ENCODE assay signal across 8 cellular contexts in the genomic region with DNA sequence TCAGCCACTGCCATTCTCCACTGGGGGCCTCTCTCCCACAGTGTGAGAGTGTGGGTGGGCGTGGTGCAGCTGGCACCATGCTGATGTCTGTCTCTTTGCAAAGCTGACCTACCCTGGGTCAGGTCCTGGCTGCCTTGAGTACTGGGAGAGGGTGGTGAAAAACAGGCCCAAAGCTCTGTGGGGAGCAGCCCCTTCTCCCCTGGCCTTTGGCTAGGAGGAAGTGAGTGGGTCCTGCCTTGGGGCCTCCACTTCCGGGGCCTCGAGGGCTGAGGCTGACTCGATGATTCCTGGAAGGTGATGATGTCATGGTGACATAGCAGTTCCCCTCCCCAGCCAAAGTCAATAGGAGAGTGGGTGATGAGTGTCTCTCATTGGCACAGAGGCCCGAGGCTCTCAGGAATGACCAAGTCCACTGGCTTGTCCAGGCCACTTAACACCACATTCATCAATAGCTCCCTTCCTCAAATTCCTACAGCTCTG. TPM values are rescaled to one million over a fixed set of nuclear protein-coding genes. Genes with fewer than 3 reads are reported as not detected.
DNase-seq lines count a peak whose midpoint lies in the region; ATAC-seq and TF ChIP-seq lines count a peak whose summit lies in the region.

No MANE protein-coding gene starts in this region.

- WGBS in stomach, 5 donors: 43 to 66% (median 54%) methylated on average over 3 to 5 of the region's 5 CpGs

- peaks cover under 1% of the 10 kb centered on the region for H3K36me3 Mint-ChIP-seq in activated naive CD4-positive, alpha-beta T cell treated with anti-CD3 and anti-CD28 coated beads, Interleukin-2, amount 10 ng/mL, durations not matched to agents 7 days and 5 days

- ATAC-seq in lower lobe of right lung (peak; percentile 59 to 82), HG03354 (IDR thresholded peaks at IDR 0.05; ENCODE audit: poor library complexity, severe bottlenecking, unreplicated experiment) (no peak)

- H3K9me3 ChIP-seq in lower lobe of right lung (no peaks in the 10 kb centered on the region), stomach (no peaks in the 10 kb centered on the region)

- peak overlapping the region; percentile 55 for H3K27ac Mint-ChIP-seq in activated naive CD4-positive, alpha-beta T cell treated with anti-CD3 and anti-CD28 coated beads, Interleukin-2, amount 10 ng/mL, durations not matched to agents 7 days and 5 days

- H3K27me3 ChIP-seq in lower lobe of right lung (ENCODE audit: low read depth) (no peaks in the 10 kb centered on the region), stomach (no peaks in the 10 kb centered on the region)

- no peak for TF ChIP-seq POLR2A in stomach (IDR thresholded peaks at IDR 0.05)

- H3K27me3 Mint-ChIP-seq in activated naive CD4-positive, alpha-beta T cell treated with anti-CD3 and anti-CD28 coated beads, Interleukin-2, amount 10 ng/mL, durations not matched to agents 7 days and 5 days: peaks cover 31% of the 10 kb centered on the region

- intact Hi-C loops in lower lobe of right lung (cut with DNase I) (no loop called here), stomach (cut with DNase I; ENCODE audit: low total_unique reads) (loop anchor here (10.0 kb wide), 2 partner anchors 107 to 257 kb away; a partner anchor contains a TSS)

- CTCF ChIA-PET in activated naive CD4-positive, alpha-beta T cell treated with anti-CD3 and anti-CD28 coated beads, Interleukin-2, amount 10 ng/mL, durations not matched to agents 7 days and 5 days (lab: Charles Lee): interaction anchor here (0.6 to 7.8 kb wide), 36 partner anchors 9 to 641 kb away, joined by 3 to 169 read pairs (median 7); a partner anchor contains a TSS

- peaks cover 4% of the 10 kb centered on the region for H3K9me3 Mint-ChIP-seq in activated naive CD4-positive, alpha-beta T cell treated with anti-CD3 and anti-CD28 coated beads, Interleukin-2, amount 10 ng/mL, durations not matched to agents 7 days and 5 days

- no peak overlapping the region for H3K4me3 ChIP-seq in lower lobe of right lung
- no peak overlapping the region for H3K4me3 ChIP-seq in stomach

- H3K4me3 Mint-ChIP-seq in activated naive CD4-positive, alpha-beta T cell treated with anti-CD3 and anti-CD28 coated beads, Interleukin-2, amount 10 ng/mL, durations not matched to agents 7 days and 5 days: no peak overlapping the region

- peak; percentile 77 for DNase-seq in AG20443 (ENCODE audit: low spot score)
- DNase-seq in NCI-H226: peak; percentile 57
- peak; percentile 65 for DNase-seq in activated naive CD4-positive, alpha-beta T cell treated with anti-CD3 and anti-CD28 coated beads, Interleukin-2, amount 10 ng/mL, durations not matched to agents 7 days and 5 days
- peak; percentile 55 for DNase-seq in lower lobe of right lung
- DNase-seq in stomach: peak; percentile 39
- no peak for DNase-seq in NCI-H2029 treated with DMSO at 0.1 percent for 48 hours (lab: John Stamatoyannopoulos, UW)
- no peak for DNase-seq in DMS114 treated with DMSO at 0.1 percent for 48 hours (lab: John Stamatoyannopoulos, UW; ENCODE audit: unreplicated experiment)

- H3K27ac ChIP-seq in lower lobe of right lung (peak overlapping the region; percentile 7), stomach (peak overlapping the region in 1 of 5 donors; percentile 19)

- peaks cover 64% of the 10 kb centered on the region for H3K4me1 Mint-ChIP-seq in activated naive CD4-positive, alpha-beta T cell treated with anti-CD3 and anti-CD28 coated beads, Interleukin-2, amount 10 ng/mL, durations not matched to agents 7 days and 5 days

- H3K36me3 ChIP-seq in lower lobe of right lung (no peaks in the 10 kb centered on the region), stomach (no peaks in the 10 kb centered on the region)

- H3K4me1 ChIP-seq in lower lobe of right lung (peaks cover 25% of the 10 kb centered on the region), stomach (peaks cover 6 to 24% (median 14%) of the 10 kb centered on the region in 4 donors)

- TF ChIP-seq CTCF in lower lobe of right lung (IDR thresholded peaks at IDR 0.05): no peak
- TF ChIP-seq CTCF in stomach (IDR thresholded peaks at IDR 0.05): no peak

- no peak for TF ChIP-seq EP300 in stomach (IDR thresholded peaks at IDR 0.05)

RNA-seq across cellular contexts. Expression of a gene that starts 53.0 kb away (rescaled TPM):
- total RNA-seq in lower lobe of right lung (33.2 TPM), stomach (10 to 100 TPM in 3 of 5 donors, 1 to 10 TPM in 2; 1.2 to 33.3 (median 13.6) TPM)
- polyA plus RNA-seq in stomach: 10 to 100 TPM in 1 of 3 donors, 1 to 10 TPM in 2; 4.3 to 10.4 (median 6.4) TPM

Comparison
In these comparisons a context has a peak if more than half of its experiments do, and no peak if none do; other contexts are left out.
1. DNase-seq: peak in AG20443 (single experiment), NCI-H226 (single experiment), activated naive CD4-positive, alpha-beta T cell treated with anti-CD3 and anti-CD28 coated beads, Interleukin-2, amount 10 ng/mL, durations not matched to agents 7 days and 5 days (single experiment), lower lobe of right lung (single experiment) and stomach (single experiment); none in NCI-H2029 treated with DMSO at 0.1 percent for 48 hours (single experiment) and DMS114 treated with DMSO at 0.1 percent for 48 hours (single experiment).